Comparison of ENCODE assay signal across 8 cellular contexts in genomic region chr11:44096360-44097188, GRCh38. TPM values are rescaled to one million over a fixed set of nuclear protein-coding genes. Genes with fewer than 3 reads are reported as not detected.
DNase-seq lines count a peak whose midpoint lies in the region; ATAC-seq and TF ChIP-seq lines count a peak whose summit lies in the region.

No MANE protein-coding gene starts in this region.

- ATAC-seq in naive thymus-derived CD4-positive, alpha-beta T cell, result no peak
- no peak for ATAC-seq in GM19467 (IDR thresholded peaks at IDR 0.05; ENCODE audit: unreplicated experiment)
- ATAC-seq in GM19395 (IDR thresholded peaks at IDR 0.05; ENCODE audit: unreplicated experiment), result no peak

- peaks cover 26% of the 10 kb centered on the region for H3K79me2 ChIP-seq in PC-9 (ENCODE audit: low read depth)

- H3K4me3 Mint-ChIP-seq in activated CD4-positive, alpha-beta T cell treated with anti-CD3 and anti-CD28 coated beads, Interleukin-2, amount 10 ng/mL, durations not matched to agents 7 days and 5 days, result peak overlapping the region; percentile 82
- H3K4me3 Mint-ChIP-seq in naive thymus-derived CD4-positive, alpha-beta T cell, result peak overlapping the region; percentile 78 to 94 (median 87)

- H3K36me3 ChIP-seq in PC-9 (ENCODE audit: low read depth) (no peaks in the 10 kb centered on the region), endocrine pancreas (ENCODE audit: control insufficient read depth, insufficient read depth, low read length) (no peaks in the 10 kb centered on the region)
- no peaks in the 10 kb centered on the region for H3K36me3 ChIP-seq in naive thymus-derived CD4-positive, alpha-beta T cell (ENCODE audit: control insufficient read depth in 2 of 3, insufficient read depth in 3 of 3, low read length in 3 of 3)

- H3K9me2 ChIP-seq in PC-9 (ENCODE audit: insufficient read depth), result no peaks in the 10 kb centered on the region

- CTCF ChIA-PET in activated CD4-positive, alpha-beta T cell treated with anti-CD3 and anti-CD28 coated beads, Interleukin-2, amount 10 ng/mL, durations not matched to agents 7 days and 5 days (lab: Charles Lee), result interaction anchor here (1.2 kb wide), 1 partner anchor 13 kb away, joined by 3 read pairs; no protein-coding TSS in a partner anchor
- CTCF ChIA-PET in PC-9 (lab: Charles Lee), result interaction anchor here (0.5 to 0.7 kb wide), 3 partner anchors 11 to 673 kb away, joined by 3 to 4 read pairs (median 3); no protein-coding TSS in a partner anchor
- CTCF ChIA-PET in naive thymus-derived CD4-positive, alpha-beta T cell (lab: Charles Lee), result no interaction called here

- H3F3A ChIP-seq in PC-9 (ENCODE audit: insufficient read depth, low read depth), result peaks cover 5% of the 10 kb centered on the region

- peak overlapping the region; percentile 73 for H3K9ac ChIP-seq in endocrine pancreas (ENCODE audit: control insufficient read depth, insufficient read depth, low read length)

- H3K4me2 ChIP-seq in PC-9, result peak overlapping the region; percentile 87

- H3K4me3 ChIP-seq in PC-9 (peak overlapping the region; percentile 82), endocrine pancreas (ENCODE audit: control insufficient read depth, insufficient read depth, low read length) (peak overlapping the region; percentile 33)
- H3K4me3 ChIP-seq in naive thymus-derived CD4-positive, alpha-beta T cell (ENCODE audit: low read length), result peak overlapping the region; percentile 74

- TF ChIP-seq CTCF in PC-9 (conservative IDR thresholded peaks at IDR 0.05), result no peak

- no TSS peak for BruUV-seq in PC-9 (replicated peaks; lab: Mats Ljungman, UMichigan)

- no peaks in the 10 kb centered on the region for H3K9me3 Mint-ChIP-seq in activated CD4-positive, alpha-beta T cell treated with anti-CD3 and anti-CD28 coated beads, Interleukin-2, amount 10 ng/mL, durations not matched to agents 7 days and 5 days
- no peaks in the 10 kb centered on the region for H3K9me3 Mint-ChIP-seq in naive thymus-derived CD4-positive, alpha-beta T cell

- POLR2A ChIA-PET in activated CD4-positive, alpha-beta T cell treated with anti-CD3 and anti-CD28 coated beads, Interleukin-2, amount 10 ng/mL, durations not matched to agents 7 days and 5 days (lab: Charles Lee), result no interaction called here
- POLR2A ChIA-PET in PC-9 (lab: Charles Lee; ENCODE audit: unreplicated experiment), result no interaction called here
- POLR2A ChIA-PET in naive thymus-derived CD4-positive, alpha-beta T cell (lab: Charles Lee), result interaction anchor here (0.5 to 0.7 kb wide), 2 partner anchors 24 to 427 kb away, joined by 3 read pairs; no protein-coding TSS in a partner anchor

- no peaks in the 10 kb centered on the region for H3K27me3 ChIP-seq in PC-9 (ENCODE audit: insufficient read depth, low read depth)
- no peaks in the 10 kb centered on the region for H3K27me3 ChIP-seq in endocrine pancreas (ENCODE audit: control insufficient read depth, insufficient read depth, low read length)
- no peaks in the 10 kb centered on the region for H3K27me3 ChIP-seq in naive thymus-derived CD4-positive, alpha-beta T cell (ENCODE audit: control insufficient read depth in 2 of 2, insufficient read depth in 2 of 2, low read length in 2 of 2)

- peak overlapping the region; percentile 41 for H3K27ac ChIP-seq in PC-9
- H3K27ac ChIP-seq in naive thymus-derived CD4-positive, alpha-beta T cell (ENCODE audit: low read depth, low read length), result peak overlapping the region; percentile 76

- H3K9me3 ChIP-seq in PC-9 (ENCODE audit: insufficient read depth, low read depth) (no peaks in the 10 kb centered on the region), endocrine pancreas (ENCODE audit: control insufficient read depth, low read length) (no peaks in the 10 kb centered on the region)
- no peaks in the 10 kb centered on the region for H3K9me3 ChIP-seq in naive thymus-derived CD4-positive, alpha-beta T cell (ENCODE audit: control insufficient read depth in 2 of 3, low read length in 3 of 3)

- H3K27me3 Mint-ChIP-seq in activated CD4-positive, alpha-beta T cell treated with anti-CD3 and anti-CD28 coated beads, Interleukin-2, amount 10 ng/mL, durations not matched to agents 7 days and 5 days, result peaks cover 4% of the 10 kb centered on the region
- H3K27me3 Mint-ChIP-seq in naive thymus-derived CD4-positive, alpha-beta T cell, result peaks cover 0 to 3% (median 0%) of the 10 kb centered on the region in 5 donors

- DNase-seq in activated CD4-positive, alpha-beta T cell treated with anti-CD3 and anti-CD28 coated beads, Interleukin-2, amount 10 ng/mL, durations not matched to agents 7 days and 5 days, result no peak
- no peak for DNase-seq in activated CD4-positive, alpha-beta T cell treated with anti-CD3 and anti-CD28 coated beads for 1 hour
- DNase-seq in PC-9, result peak in 1 of 2 experiments; percentile 86
- DNase-seq in naive thymus-derived CD4-positive, alpha-beta T cell, result peak in 2 of 9 donors; percentile 3 to 8
- DNase-seq in OCI-M1 (lab: John Stamatoyannopoulos, UW), result no peak

- H3K4me1 ChIP-seq in PC-9 (replicated peaks; ENCODE audit: insufficient read depth), result peaks cover 16% of the 10 kb centered on the region
- H3K4me1 ChIP-seq in endocrine pancreas (ENCODE audit: control insufficient read depth, insufficient read depth, low read length), result peaks cover 7% of the 10 kb centered on the region
- H3K4me1 ChIP-seq in naive thymus-derived CD4-positive, alpha-beta T cell (ENCODE audit: control insufficient read depth in 2 of 2, insufficient read depth in 2 of 2, low read length in 2 of 2), result peaks cover 9 to 15% of the 10 kb centered on the region in 2 donors

- intact Hi-C loops in PC-9 (cut with micrococcal nuclease; ENCODE audit: unreplicated experiment), result loop anchor here (5.0 to 10.0 kb wide), 2 partner anchors 188 to 521 kb away; no protein-coding TSS in a partner anchor
- intact Hi-C loops in naive thymus-derived CD4-positive, alpha-beta T cell (cut with micrococcal nuclease), result loop anchor here (5.0 to 10.0 kb wide), 6 partner anchors 188 to 1261 kb away; partner anchors contain the start of gene HSD17B12 (in 2 of the 2)

- H3K27ac Mint-ChIP-seq in activated CD4-positive, alpha-beta T cell treated with anti-CD3 and anti-CD28 coated beads, Interleukin-2, amount 10 ng/mL, durations not matched to agents 7 days and 5 days, result peak overlapping the region; percentile 37
- peak overlapping the region in 7 of 9 donors; percentile 19 to 86 (median 75) for H3K27ac Mint-ChIP-seq in naive thymus-derived CD4-positive, alpha-beta T cell

- H4K20me1 ChIP-seq in PC-9 (ENCODE audit: insufficient read depth), result peaks cover 5% of the 10 kb centered on the region; the same call in 1 of the 2 replicates

- H2AFZ ChIP-seq in PC-9, result peak overlapping the region; percentile 83

- H3K36me3 Mint-ChIP-seq in activated CD4-positive, alpha-beta T cell treated with anti-CD3 and anti-CD28 coated beads, Interleukin-2, amount 10 ng/mL, durations not matched to agents 7 days and 5 days (ENCODE audit: low read depth), result no peaks in the 10 kb centered on the region
- H3K36me3 Mint-ChIP-seq in naive thymus-derived CD4-positive, alpha-beta T cell, result peaks cover 0 to 4% (median 2%) of the 10 kb centered on the region in 5 donors

- peaks cover 22% of the 10 kb centered on the region for H3K4me1 Mint-ChIP-seq in activated CD4-positive, alpha-beta T cell treated with anti-CD3 and anti-CD28 coated beads, Interleukin-2, amount 10 ng/mL, durations not matched to agents 7 days and 5 days
- peaks cover 28 to 59% (median 46%) of the 10 kb centered on the region in 7 donors for H3K4me1 Mint-ChIP-seq in naive thymus-derived CD4-positive, alpha-beta T cell

RNA-seq across cellular contexts. Expression of gene EXT2, which starts 1.1 kb away (rescaled TPM):
- 10 to 100 TPM; 26.7 to 27.7 TPM for total RNA-seq in activated CD4-positive, alpha-beta T cell treated with anti-CD3 and anti-CD28 coated beads, Interleukin-2, amount 10 ng/mL, durations not matched to agents 7 days and 5 days
- 72.4 and 74.8 TPM in 2 replicates for total RNA-seq in PC-9 (2021)
- total RNA-seq in naive thymus-derived CD4-positive, alpha-beta T cell, result 10 to 100 TPM; 27.2 to 33.4 (median 30.7) TPM
- polyA plus RNA-seq in naive thymus-derived CD4-positive, alpha-beta T cell, result 10 to 100 TPM; 39.6 to 43.9 TPM

RNA-seq across cellular contexts. Expression of gene ACCS, which starts 30.5 kb away (rescaled TPM):
- total RNA-seq in activated CD4-positive, alpha-beta T cell treated with anti-CD3 and anti-CD28 coated beads, Interleukin-2, amount 10 ng/mL, durations not matched to agents 7 days and 5 days, result 10 to 100 TPM; 11.6 to 11.7 TPM
- total RNA-seq in PC-9 (2021), result 44.6 and 48.9 TPM in 2 replicates
- 10 to 100 TPM; 25.1 to 79.2 (median 57.6) TPM for total RNA-seq in naive thymus-derived CD4-positive, alpha-beta T cell
- polyA plus RNA-seq in naive thymus-derived CD4-positive, alpha-beta T cell, result 1 to 10 TPM; 1.4 to 3.1 TPM

RNA-seq across cellular contexts. Expression of gene ACCSL, which starts 48.8 kb away (rescaled TPM):
- not detected for total RNA-seq in activated CD4-positive, alpha-beta T cell treated with anti-CD3 and anti-CD28 coated beads, Interleukin-2, amount 10 ng/mL, durations not matched to agents 7 days and 5 days
- total RNA-seq in PC-9 (2021), result not detected in 2 replicates
- total RNA-seq in naive thymus-derived CD4-positive, alpha-beta T cell, result not detected
- not detected for polyA plus RNA-seq in naive thymus-derived CD4-positive, alpha-beta T cell
